In the genomic region with DNA sequence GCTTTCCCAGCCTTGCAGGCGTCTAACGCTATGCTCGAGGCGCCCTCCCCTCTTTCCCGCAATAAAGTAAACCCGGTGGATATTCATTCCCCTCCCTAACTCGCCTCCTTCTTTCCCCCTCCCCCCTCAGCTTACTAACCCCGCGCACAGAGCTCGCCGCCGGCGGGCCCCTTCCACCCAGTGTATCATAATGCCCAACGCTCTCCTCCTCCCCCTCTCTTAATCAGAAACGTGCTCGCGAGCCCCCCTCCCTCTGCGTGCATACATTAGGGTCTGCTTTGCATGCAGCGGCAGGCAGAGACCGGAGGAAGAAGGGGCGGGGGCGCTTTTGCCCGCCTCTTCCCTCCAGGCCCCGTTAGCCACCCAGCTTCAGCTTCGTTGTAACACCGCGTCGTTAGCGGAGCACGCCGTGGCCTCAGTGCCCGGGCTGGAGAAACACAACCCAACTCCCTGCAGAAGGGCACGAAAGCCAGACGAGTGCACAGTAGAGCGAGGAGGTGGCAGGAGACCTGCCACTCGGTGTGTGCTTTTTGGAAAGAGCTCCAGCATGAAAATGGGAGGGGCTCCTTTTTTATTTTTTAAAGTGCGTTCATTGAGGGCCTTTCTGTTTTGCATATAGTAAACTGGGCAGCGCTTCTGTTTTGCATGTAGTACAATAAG, we compare ENCODE assay signal across 8 cellular contexts. TPM values are rescaled to one million over a fixed set of nuclear protein-coding genes. Genes with fewer than 3 reads are reported as not detected.
DNase-seq lines count a peak whose midpoint lies in the region; ATAC-seq and TF ChIP-seq lines count a peak whose summit lies in the region.

No MANE protein-coding gene starts in this region.

- peak overlapping the region; percentile 84 for H3K4me3 Mint-ChIP-seq in activated T-helper 1 cell treated with anti-CD3 and anti-CD28 coated beads, Interleukin-12 subunit alpha, Interleukin-12 subunit beta, Interleukin-2, Interleukin-4 antibody, amounts not matched to agents 30 ng/mL and 10 ng/mL and 1 ng/mL, durations not matched to agents 14 hours and 24 hours and 36 hours

- TF ChIP-seq CTCF in LNCaP clone FGC (IDR thresholded peaks at IDR 0.05; ENCODE audit: control insufficient read depth, extremely low read depth, insufficient read depth) (no peak), fibroblast of the aortic adventitia (IDR thresholded peaks at IDR 0.05; ENCODE audit: insufficient read depth, low read length) (no peak), upper lobe of left lung (IDR thresholded peaks at IDR 0.05) (no peak)

- H3K4me3 ChIP-seq in LNCaP clone FGC (ENCODE audit: low read depth, low read length) (peak overlapping the region; percentile 97), fibroblast of the aortic adventitia (ENCODE audit: low read depth, low read length) (peak overlapping the region; percentile 71), neuron (ENCODE audit: low read length) (peak overlapping the region; percentile 64), upper lobe of left lung (peak overlapping the region; percentile 73 to 99 (median 88))

- peak overlapping the region; percentile 75 for H2AFZ ChIP-seq in neuron (ENCODE audit: low read depth, low read length)

- intact Hi-C loops in activated T-helper 1 cell treated with anti-CD3 and anti-CD28 coated beads, Interleukin-12 subunit alpha, Interleukin-12 subunit beta, Interleukin-2, Interleukin-4 antibody, amounts not matched to agents 30 ng/mL and 10 ng/mL and 1 ng/mL, durations not matched to agents 14 hours and 24 hours and 36 hours (cut with micrococcal nuclease), result loop anchor here (1.0 to 5.0 kb wide), 7 partner anchors 19 to 618 kb away; a partner anchor contains a TSS

- WGBS in upper lobe of left lung, 2 donors, result 1% methylated on average over 29 to 38 of the region's 38 CpGs

- no peaks in the 10 kb centered on the region for H3K9me3 ChIP-seq in neuron (ENCODE audit: low read length)
- H3K9me3 ChIP-seq in upper lobe of left lung, result no peaks in the 10 kb centered on the region

- TF ChIP-seq POLR2A in upper lobe of left lung (IDR thresholded peaks at IDR 0.05), result no peak

- H3K27me3 ChIP-seq in neuron (ENCODE audit: insufficient read depth, low read length) (no peaks in the 10 kb centered on the region), upper lobe of left lung (peaks cover 0 to 4% (median 2%) of the 10 kb centered on the region in 4 donors)

- peaks cover 38% of the 10 kb centered on the region for H3K4me1 Mint-ChIP-seq in activated T-helper 1 cell treated with anti-CD3 and anti-CD28 coated beads, Interleukin-12 subunit alpha, Interleukin-12 subunit beta, Interleukin-2, Interleukin-4 antibody, amounts not matched to agents 30 ng/mL and 10 ng/mL and 1 ng/mL, durations not matched to agents 14 hours and 24 hours and 36 hours (ENCODE audit: low read depth)

- TF ChIP-seq EP300 in upper lobe of left lung (IDR thresholded peaks at IDR 0.05), result no peak

- H3K36me3 Mint-ChIP-seq in activated T-helper 1 cell treated with anti-CD3 and anti-CD28 coated beads, Interleukin-12 subunit alpha, Interleukin-12 subunit beta, Interleukin-2, Interleukin-4 antibody, amounts not matched to agents 30 ng/mL and 10 ng/mL and 1 ng/mL, durations not matched to agents 14 hours and 24 hours and 36 hours (ENCODE audit: low read depth), result peaks cover 4% of the 10 kb centered on the region

- DNase-seq in DMS114 treated with DMSO at 0.1 percent for 48 hours (lab: John Stamatoyannopoulos, UW; ENCODE audit: unreplicated experiment) (peak; percentile 61), LNCaP clone FGC (ENCODE audit: low read depth) (peak; percentile 22), RKO (ENCODE audit: low spot score) (peak; percentile 70), fibroblast of the aortic adventitia (ENCODE audit: low read depth) (peak; percentile 30), upper lobe of left lung (peak; percentile 63 to 83)
- DNase-seq in activated T-helper 1 cell treated with anti-CD3 and anti-CD28 coated beads, Interleukin-12 subunit alpha, Interleukin-12 subunit beta, Interleukin-2, Interleukin-4 antibody, amounts not matched to agents 30 ng/mL and 10 ng/mL and 1 ng/mL, durations not matched to agents 14 hours and 24 hours and 36 hours (ENCODE audit: low spot score), result peak; percentile 57

- peak overlapping the region; percentile 87 to 94 (median 90) for H3K27ac ChIP-seq in upper lobe of left lung

- H3K27ac Mint-ChIP-seq in activated T-helper 1 cell treated with anti-CD3 and anti-CD28 coated beads, Interleukin-12 subunit alpha, Interleukin-12 subunit beta, Interleukin-2, Interleukin-4 antibody, amounts not matched to agents 30 ng/mL and 10 ng/mL and 1 ng/mL, durations not matched to agents 14 hours and 24 hours and 36 hours, result peak overlapping the region; percentile 75

- ATAC-seq in GM21786 (IDR thresholded peaks at IDR 0.05; ENCODE audit: unreplicated experiment), result peak; percentile 12
- ATAC-seq in upper lobe of left lung (ENCODE audit: low FRiP score in 2 of 2), result peak; percentile 41 to 64

- H3K9me3 Mint-ChIP-seq in activated T-helper 1 cell treated with anti-CD3 and anti-CD28 coated beads, Interleukin-12 subunit alpha, Interleukin-12 subunit beta, Interleukin-2, Interleukin-4 antibody, amounts not matched to agents 30 ng/mL and 10 ng/mL and 1 ng/mL, durations not matched to agents 14 hours and 24 hours and 36 hours, result no peaks in the 10 kb centered on the region

- peaks cover 5% of the 10 kb centered on the region for H3K27me3 Mint-ChIP-seq in activated T-helper 1 cell treated with anti-CD3 and anti-CD28 coated beads, Interleukin-12 subunit alpha, Interleukin-12 subunit beta, Interleukin-2, Interleukin-4 antibody, amounts not matched to agents 30 ng/mL and 10 ng/mL and 1 ng/mL, durations not matched to agents 14 hours and 24 hours and 36 hours (ENCODE audit: insufficient read depth)

- peaks cover 30% of the 10 kb centered on the region for H3K4me1 ChIP-seq in neuron (ENCODE audit: insufficient read depth, low read length)
- H3K4me1 ChIP-seq in upper lobe of left lung, result peaks cover 31 to 45% (median 38%) of the 10 kb centered on the region in 4 donors

- H3K36me3 ChIP-seq in neuron (ENCODE audit: insufficient read depth, low read length) (peaks cover 6% of the 10 kb centered on the region), upper lobe of left lung (no peaks in the 10 kb centered on the region)

RNA-seq across cellular contexts. Expression of a gene that starts 0.9 kb away (rescaled TPM):
- total RNA-seq in activated T-helper 1 cell treated with anti-CD3 and anti-CD28 coated beads, Interleukin-12 subunit alpha, Interleukin-12 subunit beta, Interleukin-2, Interleukin-4 antibody, amounts not matched to agents 30 ng/mL and 10 ng/mL and 1 ng/mL, durations not matched to agents 14 hours and 24 hours and 36 hours, result 78.4 and 87.8 TPM in 2 replicates
- 38.9 and 49.8 TPM in 2 replicates for total RNA-seq in fibroblast of the aortic adventitia (ENCODE audit: low replicate concordance)
- 10 to 100 TPM; 42.0 to 97.1 (median 58.4) TPM for total RNA-seq in upper lobe of left lung

RNA-seq across cellular contexts. Expression of a gene that starts 34.0 kb away (rescaled TPM):
- 205 and 216 TPM in 2 replicates for total RNA-seq in activated T-helper 1 cell treated with anti-CD3 and anti-CD28 coated beads, Interleukin-12 subunit alpha, Interleukin-12 subunit beta, Interleukin-2, Interleukin-4 antibody, amounts not matched to agents 30 ng/mL and 10 ng/mL and 1 ng/mL, durations not matched to agents 14 hours and 24 hours and 36 hours
- total RNA-seq in fibroblast of the aortic adventitia (ENCODE audit: low replicate concordance), result 55.2 and 72.8 TPM in 2 replicates
- 100 to 1,000 TPM in 2 of 6 donors, 10 to 100 TPM in 4; 22.2 to 178 (median 58.0) TPM for total RNA-seq in upper lobe of left lung

Comparison
In these comparisons a context has a peak if more than half of its experiments do, and no peak if none do; other contexts are left out.
1. Peak in every context shown above with its lines: DNase-seq, ATAC-seq, H3K4me3 ChIP-seq and H3K27ac ChIP-seq.
2. DNase-seq: peak in every context shown above with its lines; median percentile 73 in upper lobe of left lung; 70 in RKO; 61 in DMS114 treated with DMSO at 0.1 percent for 48 hours; 57 in activated T-helper 1 cell treated with anti-CD3 and anti-CD28 coated beads, Interleukin-12 subunit alpha, Interleukin-12 subunit beta, Interleukin-2, Interleukin-4 antibody, amounts not matched to agents 30 ng/mL and 10 ng/mL and 1 ng/mL, durations not matched to agents 14 hours and 24 hours and 36 hours; 30 in fibroblast of the aortic adventitia; 22 in LNCaP clone FGC.